ENCODE assay signal across 2 cellular contexts in the genomic region with DNA sequence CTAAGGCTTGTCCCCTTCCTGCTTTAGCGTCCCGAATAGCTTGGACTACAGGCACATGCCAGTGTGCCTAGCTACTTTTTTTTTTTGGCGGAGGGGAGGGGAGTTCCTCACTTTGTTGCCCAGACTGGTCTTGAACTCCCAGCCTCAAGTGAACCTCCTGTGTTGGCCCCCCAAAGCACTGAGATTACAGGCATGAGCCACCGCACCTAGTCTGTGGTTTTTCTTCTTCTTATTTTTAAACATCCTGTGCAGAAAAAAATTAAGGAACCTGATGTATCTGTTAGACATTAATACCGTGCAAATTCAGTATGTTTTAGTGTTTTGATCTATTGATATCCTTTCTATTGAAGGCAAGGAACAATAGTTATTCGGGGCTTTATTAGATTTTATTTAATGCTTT.
TF ChIP-seq lines count a peak whose summit lies in the region.

No MANE protein-coding gene starts in this region.

TF ChIP-seq in IMR-90, 13 proteins besides CTCF, POLR2A, EP300 and RAD21:
- TF ChIP-seq, protein P1, sequence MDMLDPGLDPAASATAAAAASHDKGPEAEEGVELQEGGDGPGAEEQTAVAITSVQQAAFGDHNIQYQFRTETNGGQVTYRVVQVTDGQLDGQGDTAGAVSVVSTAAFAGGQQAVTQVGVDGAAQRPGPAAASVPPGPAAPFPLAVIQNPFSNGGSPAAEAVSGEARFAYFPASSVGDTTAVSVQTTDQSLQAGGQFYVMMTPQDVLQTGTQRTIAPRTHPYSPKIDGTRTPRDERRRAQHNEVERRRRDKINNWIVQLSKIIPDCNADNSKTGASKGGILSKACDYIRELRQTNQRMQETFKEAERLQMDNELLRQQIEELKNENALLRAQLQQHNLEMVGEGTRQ (IDR thresholded peaks at IDR 0.05; ENCODE audit: low read depth, low read length) = no peak
- TF ChIP-seq RCOR1 (IDR thresholded peaks at IDR 0.05; ENCODE audit: insufficient replicate concordance, low read length) (no peak), CHD1 (IDR thresholded peaks at IDR 0.05; ENCODE audit: low read depth, low read length) (no peak), SMC3 (IDR thresholded peaks at IDR 0.05; ENCODE audit: low read depth, low read length) (no peak), RFX5 (IDR thresholded peaks at IDR 0.05; ENCODE audit: low read depth, low read length) (no peak), CEBPB (IDR thresholded peaks at IDR 0.05; ENCODE audit: low read depth, low read length) (no peak), BHLHE40 (IDR thresholded peaks at IDR 0.05; ENCODE audit: low read depth, low read length) (no peak)

TF ChIP-seq in WTC11, 78 proteins besides CTCF, POLR2A, EP300 and RAD21:
- no peak for TF ChIP-seq TEAD1 (CRISPR knock-in tag; IDR thresholded peaks at IDR 0.05)
